Comparison of ENCODE assay signal across 2 cellular contexts in the genomic region with DNA sequence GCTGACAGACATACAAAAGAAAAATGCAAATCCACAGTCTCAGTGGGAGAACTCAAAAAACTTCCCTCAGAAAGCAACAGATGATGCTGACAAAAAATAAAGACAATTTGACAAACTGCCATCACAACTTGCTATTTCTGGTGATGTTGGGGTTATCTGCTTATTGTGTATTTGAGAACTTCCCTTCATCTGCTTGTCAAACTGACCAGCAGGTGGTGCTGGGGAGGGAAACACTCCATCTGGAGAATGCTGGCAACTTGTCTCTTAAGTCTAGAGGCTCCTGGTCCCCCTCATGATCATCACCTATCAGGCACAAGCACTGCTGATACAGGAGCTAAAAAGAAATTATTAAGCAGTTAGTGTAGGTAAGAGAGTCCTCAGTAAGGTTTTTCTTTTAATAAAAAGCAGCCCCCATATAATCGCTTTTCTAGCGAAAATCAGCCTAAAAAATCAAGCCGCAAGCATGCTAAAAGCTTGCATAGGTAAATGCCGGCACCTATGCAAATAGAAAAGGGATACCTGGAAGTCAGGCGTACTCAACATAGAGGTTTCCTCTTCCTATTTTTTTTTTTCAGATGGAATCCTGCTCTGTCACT.
TF ChIP-seq lines count a peak whose summit lies in the region.

No MANE protein-coding gene starts in this region.

TF ChIP-seq in IMR-90, 13 proteins besides CTCF, POLR2A, EP300 and RAD21:
- TF ChIP-seq SMC3 (IDR thresholded peaks at IDR 0.05; ENCODE audit: low read depth, low read length) (peak; percentile 65), RCOR1 (IDR thresholded peaks at IDR 0.05; ENCODE audit: insufficient replicate concordance, low read length) (no peak)

TF ChIP-seq in GM12878, 131 proteins besides CTCF, POLR2A, EP300 and RAD21:
- TF ChIP-seq IKZF1 (conservative IDR thresholded peaks at IDR 0.05) (no peak), SMC3 (IDR thresholded peaks at IDR 0.05; ENCODE audit: borderline replicate concordance, low read length) (peak; percentile 60)
TF ChIP-seq in GM12878: peak in this region for 1.
